24 cellular contexts compared by ENCODE assay signal in the genomic region with DNA sequence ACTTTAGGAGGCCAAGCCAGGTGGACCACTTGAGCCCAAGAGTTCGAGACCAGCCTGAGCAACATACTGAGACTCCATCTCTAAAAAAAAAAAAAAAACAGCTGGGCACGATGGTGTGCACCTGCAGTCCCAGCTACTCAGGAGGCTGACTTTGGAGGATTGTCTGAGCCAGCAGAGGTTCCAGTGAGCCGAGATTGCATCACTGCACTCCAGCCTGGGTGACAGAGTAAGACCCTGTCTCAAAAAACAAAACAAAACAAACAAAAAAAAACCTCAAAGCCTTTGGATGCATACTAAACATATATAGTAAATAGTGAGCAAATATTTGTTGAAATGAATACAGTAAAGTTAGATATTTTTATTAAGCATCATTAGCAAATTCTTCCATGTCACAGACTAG.
"Had no signal": no experiment of that assay in that cellular context is flagged by ENCODE, and none has a peak within 500 bp of the region (broad histone marks: within the 10 kb centered on the region; RNA-seq: fewer than 3 reads in every experiment).

No MANE protein-coding gene starts in this region.

- DNase-seq: activated CD4-positive, alpha-beta T cell treated with anti-CD3 and anti-CD28 coated beads for 48 hours; activated CD4-positive, alpha-beta T cell treated with anti-CD3 and anti-CD28 coated beads, Interleukin-2, amount 50 U/mL, for 48 hours; activated T-cell treated with anti-CD3 and anti-CD28 coated beads, Interleukin-2, amount 50 U/mL, for 48 hours; body of pancreas; cerebellar nuclear complex; effector memory CD8-positive, alpha-beta T cell; erythroblast; hippocampal formation; left cardiac atrium; mammary epithelial cell; naive B cell; nephron progenitor cell; ovary; retina; stimulated activated naive CD4-positive, alpha-beta T cell treated with Interleukin-2 at 50 U/mL for 16 hours; T-helper 1 cell; upper lobe of right lung had no signal

- H3K27ac ChIP-seq: coronary artery, neutrophil, ovary, prostate gland, upper lobe of right lung had no signal

- H3K4me3 ChIP-seq: body of pancreas, coronary artery, gastroesophageal sphincter, ovary, prostate gland, thoracic aorta, upper lobe of right lung had no signal

- H3K27me3 ChIP-seq: body of pancreas, gastroesophageal sphincter, neutrophil, ovary, upper lobe of right lung had no signal

- ATAC-seq: activated naive CD4-positive, alpha-beta T cell treated with anti-CD3 and anti-CD28 coated beads, Interleukin-2, amount 50 U/mL, for 72 hours; effector memory CD8-positive, alpha-beta T cell; gastroesophageal sphincter; upper lobe of right lung had no signal

- H3K9me3 ChIP-seq: body of pancreas, gastroesophageal sphincter, neutrophil, ovary, prostate gland, thoracic aorta, upper lobe of right lung had no signal

- H3K4me1 ChIP-seq: prostate gland had no signal

- FAIRE-seq: keratinocyte had no signal

- H3K36me3 ChIP-seq: neutrophil, ovary, prostate gland, thoracic aorta, upper lobe of right lung had no signal
